Comparison of ENCODE assay signal across 8 cellular contexts in genomic region chr3:15601399-15602145, GRCh38. TPM values are rescaled to one million over a fixed set of nuclear protein-coding genes. Genes with fewer than 3 reads are reported as not detected.
DNase-seq lines count a peak whose midpoint lies in the region; ATAC-seq and TF ChIP-seq lines count a peak whose summit lies in the region.

BTD (plus strand) TSS chr3:15601745; CDS start chr3:15635440, 33,695 bp downstream.
HACL1 (minus strand) TSS chr3:15601569; CDS start chr3:15601463, 106 bp downstream.

- H3K9ac ChIP-seq in endodermal cell (ENCODE audit: extremely low read depth, low read length, poor library complexity, severe bottlenecking): peak within 1 kb of the TSS; percentile 91

- peak within 1 kb of the TSS; percentile 99 for H3K4me3 ChIP-seq in endodermal cell (ENCODE audit: low read length)

- no peaks in the 10 kb centered on the region for H3K4me1 ChIP-seq in endodermal cell (ENCODE audit: control insufficient read depth, insufficient read depth, low read length)

- H3K27me3 Mint-ChIP-seq in activated CD4-positive, alpha-beta memory T cell treated with anti-CD3 and anti-CD28 coated beads for 36 hours: no peaks in the 10 kb centered on the region
- H3K27me3 Mint-ChIP-seq in endodermal cell (ENCODE audit: insufficient read depth) (no peaks in the 10 kb centered on the region), mesothelial cell of epicardium (ENCODE audit: low read depth) (no peaks in the 10 kb centered on the region)

- no peaks in the 10 kb centered on the region for H3K27me3 ChIP-seq in endodermal cell (ENCODE audit: control insufficient read depth, insufficient read depth, low read length, poor library complexity, severe bottlenecking)

- peaks cover 31% of the 10 kb centered on the region for H3K36me3 ChIP-seq in endodermal cell (ENCODE audit: control insufficient read depth, insufficient read depth, low read length)

- intact Hi-C loops in activated CD4-positive, alpha-beta memory T cell treated with anti-CD3 and anti-CD28 coated beads for 36 hours (cut with micrococcal nuclease): loop anchor here (1.0 to 2.0 kb wide), 7 partner anchors 29 to 664 kb away; partner anchors contain the start of genes CAPN7 and OXNAD1

- CTCF ChIA-PET in activated CD4-positive, alpha-beta memory T cell treated with anti-CD3 and anti-CD28 coated beads for 36 hours (lab: Charles Lee): interaction anchor here (0.9 to 1.1 kb wide), 3 partner anchors 25 to 209 kb away, joined by 3 read pairs; no protein-coding TSS in a partner anchor

- H3K27ac ChIP-seq in endodermal cell (ENCODE audit: low read depth, low read length): peak within 1 kb of the TSS; percentile 95

- peak within 1 kb of the TSS; percentile 94 for H3K27ac Mint-ChIP-seq in activated CD4-positive, alpha-beta memory T cell treated with anti-CD3 and anti-CD28 coated beads for 36 hours
- peak within 1 kb of the TSS; percentile 99 for H3K27ac Mint-ChIP-seq in endodermal cell
- H3K27ac Mint-ChIP-seq in mesothelial cell of epicardium: peak within 1 kb of the TSS; percentile 96

- ATAC-seq in GM19397 (IDR thresholded peaks at IDR 0.05; ENCODE audit: unreplicated experiment) (peak; percentile 94), HG03575 (IDR thresholded peaks at IDR 0.05; ENCODE audit: extremely low read depth, insufficient number of reproducible peaks, low FRiP score, unreplicated experiment) (peak; percentile 80)

- WGBS in endodermal cell (ENCODE audit: insufficient coverage in 1 of 2, insufficient read length in 1 of 2), 2 experiments: 0% methylated on average over 42 to 61 of the region's 61 CpGs

- peak within 1 kb of the TSS; percentile 99 for H3K4me3 Mint-ChIP-seq in activated CD4-positive, alpha-beta memory T cell treated with anti-CD3 and anti-CD28 coated beads for 36 hours
- H3K4me3 Mint-ChIP-seq in endodermal cell (peak within 1 kb of the TSS; percentile 100), mesothelial cell of epicardium (peak within 1 kb of the TSS; percentile 100)

- H3K9me3 ChIP-seq in endodermal cell (ENCODE audit: control insufficient read depth, low read length): peaks cover 9% of the 10 kb centered on the region

- TF ChIP-seq CTCF in endodermal cell (conservative IDR thresholded peaks at IDR 0.05) (peak; percentile 51), mesothelial cell of epicardium (IDR thresholded peaks at IDR 0.05; ENCODE audit: unreplicated experiment) (no peak)

- peak; percentile 99 for DNase-seq in Ammon's horn (ENCODE audit: low spot score)
- DNase-seq in activated CD4-positive, alpha-beta memory T cell treated with anti-CD3 and anti-CD28 coated beads for 36 hours: peak; percentile 98
- DNase-seq in endodermal cell: peak; percentile 99
- peak; percentile 98 to 100 for DNase-seq in mesothelial cell of epicardium (ENCODE audit: low spot score in 2 of 2, unreplicated experiment in 2 of 2)
- peak; percentile 96 to 99 for DNase-seq in stimulated activated CD8-positive, alpha-beta memory T cell treated with anti-CD3 and anti-CD28 coated beads, Interleukin-2, amount 100 ng/mL, for 48 hours (ENCODE audit: low read depth in 2 of 2)
- no peak for DNase-seq in SHP77 (lab: John Stamatoyannopoulos, UW)

- POLR2A ChIA-PET in activated CD4-positive, alpha-beta memory T cell treated with anti-CD3 and anti-CD28 coated beads for 36 hours (lab: Charles Lee): interaction anchor here (0.7 to 1.6 kb wide), 4 partner anchors 25 to 395 kb away, joined by 3 to 4 read pairs (median 3); partner anchors contain the start of gene CAPN7

- peaks cover 43% of the 10 kb centered on the region for H3K4me1 Mint-ChIP-seq in activated CD4-positive, alpha-beta memory T cell treated with anti-CD3 and anti-CD28 coated beads for 36 hours (ENCODE audit: low read depth)
- H3K4me1 Mint-ChIP-seq in endodermal cell (peaks cover 8% of the 10 kb centered on the region), mesothelial cell of epicardium (peaks cover 24% of the 10 kb centered on the region)

- H3K36me3 Mint-ChIP-seq in activated CD4-positive, alpha-beta memory T cell treated with anti-CD3 and anti-CD28 coated beads for 36 hours: peaks cover 18% of the 10 kb centered on the region
- H3K36me3 Mint-ChIP-seq in endodermal cell (ENCODE audit: low read depth) (peaks cover 59% of the 10 kb centered on the region), mesothelial cell of epicardium (peaks cover 23% of the 10 kb centered on the region)

- peaks cover 3% of the 10 kb centered on the region for H3K9me3 Mint-ChIP-seq in activated CD4-positive, alpha-beta memory T cell treated with anti-CD3 and anti-CD28 coated beads for 36 hours
- peaks cover 30% of the 10 kb centered on the region for H3K9me3 Mint-ChIP-seq in endodermal cell
- H3K9me3 Mint-ChIP-seq in mesothelial cell of epicardium: peaks cover 13% of the 10 kb centered on the region

RNA-seq across cellular contexts. Expression of gene BTD, which starts in this region (rescaled TPM):
- total RNA-seq in activated CD4-positive, alpha-beta memory T cell treated with anti-CD3 and anti-CD28 coated beads for 36 hours: 1 to 10 TPM; 8.6 to 8.7 TPM
- 10 to 100 TPM; 25.7 to 27.8 TPM for total RNA-seq in endodermal cell
- polyA plus RNA-seq in endodermal cell (2013, experiment 1 of 2): 17.7 TPM
- polyA plus RNA-seq in endodermal cell (2013, experiment 2 of 2): 13.5 TPM
- total RNA-seq in mesothelial cell of epicardium: 10.7 to 12.5 TPM (median 12.3 TPM) in 3 replicates

RNA-seq across cellular contexts. Expression of gene HACL1, which starts in this region (rescaled TPM):
- total RNA-seq in activated CD4-positive, alpha-beta memory T cell treated with anti-CD3 and anti-CD28 coated beads for 36 hours: 10 to 100 TPM; 29.9 to 30.0 TPM
- total RNA-seq in endodermal cell: 10 to 100 TPM; 39.4 to 41.8 TPM
- 24.6 TPM for polyA plus RNA-seq in endodermal cell (2013, experiment 1 of 2)
- polyA plus RNA-seq in endodermal cell (2013, experiment 2 of 2): 23.7 TPM
- 25.1 to 25.4 TPM (median 25.3 TPM) in 3 replicates for total RNA-seq in mesothelial cell of epicardium

Comparison
In these comparisons a context has a peak if more than half of its experiments do, and no peak if none do; other contexts are left out.
1. DNase-seq: peak in Ammon's horn (single experiment), activated CD4-positive, alpha-beta memory T cell treated with anti-CD3 and anti-CD28 coated beads for 36 hours (single experiment), endodermal cell (single experiment), mesothelial cell of epicardium (2 of 2) and stimulated activated CD8-positive, alpha-beta memory T cell treated with anti-CD3 and anti-CD28 coated beads, Interleukin-2, amount 100 ng/mL, for 48 hours (2 of 2); none in SHP77 (0 of 2).
2. Peak in every context shown above with its lines, with median percentiles within 50 percentile points of each other: H3K27ac Mint-ChIP-seq and H3K4me3 Mint-ChIP-seq.